ENCODE assay signal across 14 cellular contexts in genomic region chr19:29724741-29725140, GRCh38. TPM values are rescaled to one million over a fixed set of nuclear protein-coding genes. Genes with fewer than 3 reads are reported as not detected.
A peak's percentile ranks its signal among the peaks of the same experiment; 100 is the strongest.
DNase-seq lines count a peak whose midpoint lies in the region; ATAC-seq and TF ChIP-seq lines count a peak whose summit lies in the region.
"Had no signal": no experiment of that assay in that cellular context is flagged by ENCODE, and none has a peak within 500 bp of the region (broad histone marks: within the 10 kb centered on the region; RNA-seq: fewer than 3 reads in every experiment).

No MANE protein-coding gene starts in this region.

- H3K9me3 ChIP-seq in GM23248 (ENCODE audit: low read depth) (no peaks in the 10 kb centered on the region), fibroblast of lung (ENCODE audit: control insufficient read depth, insufficient read depth, low read depth, low read length) (no peaks in the 10 kb centered on the region)
- H3K9me3 ChIP-seq: gastroesophageal sphincter had no signal

- no peak for DNase-seq in GM23248
- peak; percentile 53 for DNase-seq in NCI-H146 (lab: John Stamatoyannopoulos, UW)
- no peak for DNase-seq in fibroblast of lung (ENCODE audit: low read depth in 2 of 2)
- DNase-seq in progenitor cell of endocrine pancreas (ENCODE audit: low spot score, unreplicated experiment), result no peak
- DNase-seq: activated CD4-positive, alpha-beta T cell treated with anti-CD3 and anti-CD28 coated beads, Interleukin-2, amount 50 U/mL, for 4 hours; NCI-H2029; PC-9; T-helper 17 cell had no signal

- H3K27me3 Mint-ChIP-seq in progenitor cell of endocrine pancreas, result peaks cover 36% of the 10 kb centered on the region

- H3K4me1 Mint-ChIP-seq in progenitor cell of endocrine pancreas (ENCODE audit: low read depth), result peaks cover 8% of the 10 kb centered on the region

- H3K36me3 ChIP-seq in GM23248 (ENCODE audit: low read depth) (no peaks in the 10 kb centered on the region), fibroblast of lung (ENCODE audit: control insufficient read depth, insufficient read depth, low read length) (no peaks in the 10 kb centered on the region)
- H3K36me3 ChIP-seq: gastroesophageal sphincter had no signal

- TF ChIP-seq CTCF in fibroblast of lung (conservative IDR thresholded peaks at IDR 0.05 in 1 of 2, IDR thresholded peaks at IDR 0.05 in 1 of 2; ENCODE audit: low read depth in 1 of 2, low read length in 2 of 2), result no peak
- TF ChIP-seq CTCF in progenitor cell of endocrine pancreas (IDR thresholded peaks at IDR 0.05; ENCODE audit: unreplicated experiment), result no peak

- H2AFZ ChIP-seq in GM23248 (peak overlapping the region; percentile 76; the same call in 1 of the 2 replicates), fibroblast of lung (ENCODE audit: low read length) (no peak overlapping the region)
- H2AFZ ChIP-seq: PC-9 had no signal

- H3K4me1 ChIP-seq in GM23248 (ENCODE audit: insufficient read depth) (no peaks in the 10 kb centered on the region), fibroblast of lung (ENCODE audit: control insufficient read depth, extremely low read depth, insufficient read depth, low read length) (no peaks in the 10 kb centered on the region)

- WGBS in GM23248 (ENCODE audit: low coverage in 1 of 2, low lambda C conversion rate in 2 of 2, missing lambda C conversion rate in 2 of 2), 2 experiments, result 42 to 44% methylated on average over 14 of the region's 14 CpGs

- H3K4me3 ChIP-seq in GM23248 (no peak overlapping the region), fibroblast of lung (replicated peaks in 1 of 4; ENCODE audit: control extremely low read depth in 1 of 4, insufficient read depth in 1 of 4, low read depth in 3 of 4, low read length in 4 of 4) (peak overlapping the region in 1 of 4 experiments; percentile 31)
- H3K4me3 ChIP-seq: PC-9 had no signal

- peak overlapping the region; percentile 42 for H3K4me3 Mint-ChIP-seq in progenitor cell of endocrine pancreas (ENCODE audit: low read depth)

- H3K36me3 Mint-ChIP-seq in progenitor cell of endocrine pancreas (ENCODE audit: insufficient read depth), result no peaks in the 10 kb centered on the region
- H3K36me3 Mint-ChIP-seq: activated naive CD4-positive, alpha-beta T cell treated with anti-CD3 and anti-CD28 coated beads, Interleukin-2, amount 10 ng/mL, durations not matched to agents 7 days and 5 days had no signal

- no peaks in the 10 kb centered on the region for H3K9me2 ChIP-seq in GM23248 (ENCODE audit: insufficient read depth)

- ATAC-seq in HG03457 (IDR thresholded peaks at IDR 0.05; ENCODE audit: unreplicated experiment) (no peak), GM21447 (IDR thresholded peaks at IDR 0.05; ENCODE audit: unreplicated experiment) (no peak), HG03095 (IDR thresholded peaks at IDR 0.05; ENCODE audit: unreplicated experiment) (no peak)
- ATAC-seq: gastroesophageal sphincter, left lobe of liver had no signal

- H3K9me3 Mint-ChIP-seq in progenitor cell of endocrine pancreas (ENCODE audit: low read depth), result no peaks in the 10 kb centered on the region
- H3K9me3 Mint-ChIP-seq: activated naive CD4-positive, alpha-beta T cell treated with anti-CD3 and anti-CD28 coated beads, Interleukin-2, amount 10 ng/mL, durations not matched to agents 7 days and 5 days had no signal

- H3K79me2 ChIP-seq in GM23248 (ENCODE audit: insufficient read depth), result no peaks in the 10 kb centered on the region
- H3K79me2 ChIP-seq in fibroblast of lung (ENCODE audit: control insufficient read depth, insufficient read depth, low read length), result no peaks in the 10 kb centered on the region

- no peak overlapping the region for H3K27ac Mint-ChIP-seq in progenitor cell of endocrine pancreas
- H3K27ac Mint-ChIP-seq: activated naive CD4-positive, alpha-beta T cell treated with anti-CD3 and anti-CD28 coated beads, Interleukin-2, amount 10 ng/mL, durations not matched to agents 7 days and 5 days had no signal

- H3K9ac ChIP-seq in GM23248 (no peak overlapping the region), fibroblast of lung (ENCODE audit: insufficient read depth, low read length) (no peak overlapping the region)

- H4K20me1 ChIP-seq in GM23248 (ENCODE audit: insufficient read depth) (no peaks in the 10 kb centered on the region), fibroblast of lung (ENCODE audit: control insufficient read depth, extremely low read depth, insufficient read depth, low read length) (no peaks in the 10 kb centered on the region)

- H3K27ac ChIP-seq in GM23248 (no peak overlapping the region), fibroblast of lung (ENCODE audit: insufficient read depth, low read length) (no peak overlapping the region)
- H3K27ac ChIP-seq: gastroesophageal sphincter, PC-9 had no signal

- H3K4me2 ChIP-seq in GM23248 (ENCODE audit: unreplicated experiment) (peak overlapping the region; percentile 51), fibroblast of lung (ENCODE audit: extremely low read depth, insufficient read depth, low read length) (peak overlapping the region; percentile 8)
- H3K4me2 ChIP-seq: PC-9 had no signal

- in situ Hi-C loops in GM23248 (cut with MboI), result no loop called here

- H3F3A ChIP-seq in GM23248 (ENCODE audit: insufficient read depth), result no peaks in the 10 kb centered on the region

- H3K27me3 ChIP-seq in GM23248 (replicated peaks; ENCODE audit: insufficient read depth) (peaks cover 51% of the 10 kb centered on the region), fibroblast of lung (ENCODE audit: control insufficient read depth, insufficient read depth, low read length) (peaks cover 11% of the 10 kb centered on the region)

RNA-seq across cellular contexts. Expression of gene C19orf12, which starts 9.7 kb away (rescaled TPM):
- total RNA-seq in GM23248 (2014; rRNA removed; shearing (Covaris generic)), result 45.7 and 46.8 TPM in 2 replicates
- 33.4 and 34.2 TPM in 2 replicates for polyA plus RNA-seq in GM23248 (2016; fragmentation: Nextera tagmentation; extraction: Ambion mirVana)
- total RNA-seq in fibroblast of lung, result 23.1 and 26.8 TPM in 2 replicates
- 18.0 and 25.4 TPM in 2 replicates for polyA plus RNA-seq in fibroblast of lung
- 20.5 and 25.4 TPM in 2 replicates for polyA plus RNA-seq in fibroblast of lung (2012)
- 12.0 and 21.6 TPM in 2 replicates for polyA minus RNA-seq in fibroblast of lung (ENCODE audit: low replicate concordance)
- 35.2 and 37.6 TPM in 2 replicates for total RNA-seq in progenitor cell of endocrine pancreas

RNA-seq across cellular contexts. Expression of gene PLEKHF1, which starts 59.5 kb away (rescaled TPM):
- 18.0 and 23.4 TPM in 2 replicates for total RNA-seq in GM23248 (2014; rRNA removed; shearing (Covaris generic))
- polyA plus RNA-seq in GM23248 (2016; fragmentation: Nextera tagmentation; extraction: Ambion mirVana) (9.0 and 9.3 TPM in 2 replicates), fibroblast of lung (5.2 and 7.7 TPM in 2 replicates)
- total RNA-seq in fibroblast of lung (50.1 and 72.5 TPM in 2 replicates), progenitor cell of endocrine pancreas (7.9 and 9.6 TPM in 2 replicates)
- 8.6 and 15.4 TPM in 2 replicates for polyA plus RNA-seq in fibroblast of lung (2012)
- polyA minus RNA-seq in fibroblast of lung (ENCODE audit: low replicate concordance), result 11.3 and 23.3 TPM in 2 replicates
